22 cellular contexts compared by ENCODE assay signal in genomic region chr20:51886341-51886740, GRCh38.
"Had no signal": no experiment of that assay in that cellular context is flagged by ENCODE, and none has a peak within 500 bp of the region (broad histone marks: within the 10 kb centered on the region; RNA-seq: fewer than 3 reads in every experiment).

No MANE protein-coding gene starts in this region.

- ATAC-seq: activated CD4-positive, CD25-positive, alpha-beta regulatory T cell treated with anti-CD3 and anti-CD28 coated beads, Interleukin-2, amount 50 U/mL, for 24 hours; activated CD8-positive, alpha-beta T cell treated with anti-CD3 and anti-CD28 coated beads, Interleukin-2, amount 10 ng/mL, durations not matched to agents 7 days and 5 days; body of pancreas; PC-3; T-helper 17 cell had no signal

- H3K4me1 Mint-ChIP-seq: activated naive CD4-positive, alpha-beta T cell treated with anti-CD3 and anti-CD28 coated beads, Interleukin-2, amount 50 U/mL, for 24 hours; T-helper 17 cell had no signal

- H3K4me3 Mint-ChIP-seq: activated CD8-positive, alpha-beta T cell treated with anti-CD3 and anti-CD28 coated beads, Interleukin-2, amount 10 ng/mL, durations not matched to agents 7 days and 5 days; activated naive CD4-positive, alpha-beta T cell treated with anti-CD3 and anti-CD28 coated beads, Interleukin-2, amount 50 U/mL, for 24 hours; T-helper 17 cell had no signal

- H3K27ac Mint-ChIP-seq: activated CD8-positive, alpha-beta T cell treated with anti-CD3 and anti-CD28 coated beads, Interleukin-2, amount 10 ng/mL, durations not matched to agents 7 days and 5 days; activated naive CD4-positive, alpha-beta T cell treated with anti-CD3 and anti-CD28 coated beads, Interleukin-2, amount 50 U/mL, for 24 hours; T-helper 17 cell had no signal

- H3K9me3 ChIP-seq: body of pancreas had no signal

- H3K27me3 ChIP-seq: body of pancreas had no signal

- DNase-seq: activated CD4-positive, alpha-beta T cell treated with anti-CD3 and anti-CD28 coated beads for 4 hours; activated CD8-positive, alpha-beta memory T cell treated with anti-CD3 and anti-CD28 coated beads, Interleukin-2, amount 50 U/mL, for 48 hours; activated CD8-positive, alpha-beta T cell treated with anti-CD3 and anti-CD28 coated beads, Interleukin-2, amount 10 ng/mL, durations not matched to agents 7 days and 5 days; activated effector memory CD4-positive, alpha-beta T cell treated with Interleukin-2 at 50 U/mL for 16 hours; activated naive CD4-positive, alpha-beta T cell; activated T-cell treated with anti-CD3 and anti-CD28 coated beads, Interleukin-2, amount 50 U/mL, for 1 hour; aorta; body of pancreas; central memory CD4-positive, alpha-beta T cell; Karpas-422; MM.1S; NCI-H1105 treated with DMSO at 0.1 percent for 48 hours; NCI-H1436 treated with DMSO at 0.1 percent for 48 hours; NCI-H187; NCI-H2081; NCI-H510A treated with DMSO at 0.1 percent for 48 hours; PC-3; SHP77 treated with DMSO at 0.1 percent for 48 hours; T-helper 17 cell; T-helper 9 cell had no signal

- H3K4me3 ChIP-seq: body of pancreas had no signal

- H3K27ac ChIP-seq: body of pancreas had no signal

- H3K36me3 Mint-ChIP-seq: activated naive CD4-positive, alpha-beta T cell treated with anti-CD3 and anti-CD28 coated beads, Interleukin-2, amount 50 U/mL, for 24 hours had no signal

- H3K9me3 Mint-ChIP-seq: activated naive CD4-positive, alpha-beta T cell treated with anti-CD3 and anti-CD28 coated beads, Interleukin-2, amount 50 U/mL, for 24 hours had no signal

- H3K4me1 ChIP-seq: body of pancreas had no signal
